Comparison of ENCODE assay signal across 1 cellular context in genomic region chr3:48470286-48470685, GRCh38.
TF ChIP-seq lines count a peak whose summit lies in the region.

No MANE protein-coding gene starts in this region.

TF ChIP-seq in liver, 16 proteins besides CTCF, POLR2A, EP300 and RAD21 (continued from another document):
- TF ChIP-seq ZBTB33 (IDR thresholded peaks at IDR 0.05) (no peak), FOXA2 (IDR thresholded peaks at IDR 0.05) (no peak)
